Comparison of ENCODE assay signal across 37 cellular contexts in the genomic region with DNA sequence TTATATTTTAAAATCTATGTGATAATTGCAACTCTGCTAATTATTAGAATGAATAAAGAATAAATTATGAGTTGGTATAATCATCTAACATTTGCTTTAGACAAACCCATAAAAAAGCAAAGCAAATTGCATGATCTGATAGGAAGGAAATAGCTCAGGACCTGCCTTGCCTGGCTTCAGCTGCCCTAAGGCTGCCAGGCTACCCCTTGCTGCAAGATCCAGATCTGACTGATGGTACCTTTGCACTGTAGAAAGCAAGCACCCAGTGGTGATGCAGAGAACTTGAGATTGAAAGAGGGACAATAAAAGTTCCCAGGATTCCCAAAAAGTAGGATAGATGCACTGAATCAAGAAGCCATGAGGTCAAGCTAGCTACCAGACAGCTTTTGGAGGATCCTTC.
"Had no signal": no experiment of that assay in that cellular context is flagged by ENCODE, and none has a peak within 500 bp of the region (broad histone marks: within the 10 kb centered on the region; RNA-seq: fewer than 3 reads in every experiment).

No MANE protein-coding gene starts in this region.

- ATAC-seq: activated CD4-positive, alpha-beta T cell treated with anti-CD3 and anti-CD28 coated beads for 36 hours; activated CD4-positive, CD25-positive, alpha-beta regulatory T cell treated with anti-CD3 and anti-CD28 coated beads, Interleukin-2, amount 50 U/mL, for 24 hours; activated CD8-positive, alpha-beta T cell treated with anti-CD3 and anti-CD28 coated beads for 36 hours; activated naive CD4-positive, alpha-beta T cell treated with anti-CD3 and anti-CD28 coated beads, Interleukin-2, amount 50 U/mL, for 72 hours; activated T-cell treated with anti-CD3 and anti-CD28 coated beads, Interleukin-2, amount 50 U/mL, for 4 hours; activated T-cell treated with anti-CD3 and anti-CD28 coated beads, Interleukin-2, amount 50 U/mL, for 72 hours; activated T-helper 17 cell treated with anti-CD3 and anti-CD28 coated beads, Interleukin-2, amount 50 U/mL, for 72 hours; body of pancreas; WTC11 had no signal

- H3K27ac Mint-ChIP-seq: activated CD4-positive, alpha-beta memory T cell treated with anti-CD3 and anti-CD28 coated beads for 36 hours; activated CD4-positive, alpha-beta T cell treated with anti-CD3 and anti-CD28 coated beads for 36 hours; activated CD4-positive, alpha-beta T cell treated with anti-CD3 and anti-CD28 coated beads, Interleukin-2, amount 10 ng/mL, durations not matched to agents 7 days and 5 days; activated CD8-positive, alpha-beta T cell treated with anti-CD3 and anti-CD28 coated beads for 36 hours; activated naive CD4-positive, alpha-beta T cell treated with anti-CD3 and anti-CD28 coated beads for 36 hours; activated naive CD8-positive, alpha-beta T cell treated with anti-CD3 and anti-CD28 coated beads for 36 hours; activated T-cell treated with anti-CD3 and anti-CD28 coated beads, Interleukin-2, amount 50 U/mL, for 72 hours; activated T-helper 1 cell treated with anti-CD3 and anti-CD28 coated beads, Interleukin-12 subunit alpha, Interleukin-12 subunit beta, Interleukin-2, Interleukin-4 antibody, amounts not matched to agents 30 ng/mL and 10 ng/mL and 1 ng/mL, durations not matched to agents 14 hours and 24 hours and 36 hours; activated T-helper 17 cell treated with anti-CD3 and anti-CD28 coated beads, Interleukin-2, amount 50 U/mL, for 72 hours; T-helper 1 cell treated with Interleukin-12 subunit alpha and Interleukin-12 subunit beta and Interleukin-4 antibody, amounts not matched to agents 30 μg/mL and 1 μg/mL, for 36 hours; T-helper 2 cell treated with Interferon-gamma antibody and Interleukin-4, amounts not matched to agents 5 μg/mL and 100 μg/mL, for 36 hours; WTC11 had no signal

- H3K4me3 ChIP-seq: adrenal gland, body of pancreas, breast epithelium had no signal

- H3K4me1 Mint-ChIP-seq: activated CD4-positive, alpha-beta T cell treated with anti-CD3 and anti-CD28 coated beads for 36 hours; activated CD4-positive, alpha-beta T cell treated with anti-CD3 and anti-CD28 coated beads, Interleukin-2, amount 10 ng/mL, durations not matched to agents 7 days and 5 days; activated naive CD8-positive, alpha-beta T cell treated with anti-CD3 and anti-CD28 coated beads for 36 hours; activated T-helper 17 cell treated with anti-CD3 and anti-CD28 coated beads, Interleukin-2, amount 50 U/mL, for 72 hours; WTC11 had no signal

- H3K9me3 Mint-ChIP-seq: activated CD4-positive, alpha-beta memory T cell treated with anti-CD3 and anti-CD28 coated beads for 36 hours; activated CD4-positive, alpha-beta T cell treated with anti-CD3 and anti-CD28 coated beads, Interleukin-2, amount 10 ng/mL, durations not matched to agents 7 days and 5 days; activated CD8-positive, alpha-beta T cell treated with anti-CD3 and anti-CD28 coated beads for 36 hours; activated naive CD4-positive, alpha-beta T cell treated with anti-CD3 and anti-CD28 coated beads for 36 hours; activated naive CD4-positive, alpha-beta T cell treated with anti-CD3 and anti-CD28 coated beads, Interleukin-2, amount 50 U/mL, for 72 hours; activated naive CD8-positive, alpha-beta T cell treated with anti-CD3 and anti-CD28 coated beads for 36 hours; activated T-cell treated with anti-CD3 and anti-CD28 coated beads, Interleukin-2, amount 50 U/mL, for 4 hours; activated T-cell treated with anti-CD3 and anti-CD28 coated beads, Interleukin-2, amount 50 U/mL, for 72 hours; activated T-helper 1 cell treated with anti-CD3 and anti-CD28 coated beads, Interleukin-12 subunit alpha, Interleukin-12 subunit beta, Interleukin-2, Interleukin-4 antibody, amounts not matched to agents 30 ng/mL and 10 ng/mL and 1 ng/mL, durations not matched to agents 14 hours and 24 hours and 36 hours; activated T-helper 17 cell treated with anti-CD3 and anti-CD28 coated beads, Interleukin-2, amount 50 U/mL, for 72 hours; T-helper 1 cell treated with Interleukin-12 subunit alpha and Interleukin-12 subunit beta and Interleukin-4 antibody, amounts not matched to agents 30 μg/mL and 1 μg/mL, for 36 hours; T-helper 2 cell treated with Interferon-gamma antibody and Interleukin-4, amounts not matched to agents 5 μg/mL and 100 μg/mL, for 36 hours; WTC11 had no signal

- H3K36me3 ChIP-seq: adrenal gland, brain microvascular endothelial cell, breast epithelium, WERI-Rb-1 had no signal

- H3K4me1 ChIP-seq: adrenal gland, body of pancreas, breast epithelium had no signal

- H3K9me3 ChIP-seq: adrenal gland, body of pancreas, breast epithelium had no signal

- H3K27ac ChIP-seq: adrenal gland, body of pancreas, brain microvascular endothelial cell, breast epithelium, WERI-Rb-1 had no signal

- DNase-seq: activated CD4-positive, alpha-beta memory T cell treated with anti-CD3 and anti-CD28 coated beads for 36 hours; activated CD4-positive, alpha-beta T cell treated with anti-CD3 and anti-CD28 coated beads for 1 hour; activated CD4-positive, alpha-beta T cell treated with anti-CD3 and anti-CD28 coated beads for 36 hours; activated CD4-positive, alpha-beta T cell treated with anti-CD3 and anti-CD28 coated beads for 48 hours; activated CD4-positive, alpha-beta T cell treated with anti-CD3 and anti-CD28 coated beads, Interleukin-2, amount 10 ng/mL, durations not matched to agents 7 days and 5 days; activated CD4-positive, alpha-beta T cell treated with anti-CD3 and anti-CD28 coated beads, Interleukin-2, amount 50 U/mL, for 4 hours; activated CD4-positive, CD25-positive, alpha-beta regulatory T cell; activated CD8-positive, alpha-beta memory T cell treated with anti-CD3 and anti-CD28 coated beads, Interleukin-2, amount 50 U/mL, for 4 hours; activated CD8-positive, alpha-beta T cell treated with anti-CD3 and anti-CD28 coated beads for 36 hours; activated effector memory CD4-positive, alpha-beta T cell treated with anti-CD3 and anti-CD28 coated beads, Interleukin-2, amount 50 U/mL, for 16 hours; activated gamma-delta T cell treated with Interleukin-2 at 50 U/mL for 16 hours; activated naive CD4-positive, alpha-beta T cell; activated naive CD4-positive, alpha-beta T cell treated with anti-CD3 and anti-CD28 coated beads for 36 hours; activated naive CD4-positive, alpha-beta T cell treated with anti-CD3 and anti-CD28 coated beads, Interleukin-2, amount 50 U/mL, for 16 hours; activated naive CD8-positive, alpha-beta T cell treated with anti-CD3 and anti-CD28 coated beads for 36 hours; activated T-cell treated with anti-CD3 and anti-CD28 coated beads for 4 hours; activated T-cell treated with anti-CD3 and anti-CD28 coated beads, Interleukin-2, amount 50 U/mL, for 1 hour; activated T-cell treated with anti-CD3 and anti-CD28 coated beads, Interleukin-2, amount 50 U/mL, for 4 hours; activated T-cell treated with anti-CD3 and anti-CD28 coated beads, Interleukin-2, amount 50 U/mL, for 72 hours; amniotic stem cell; aorta; body of pancreas; brain microvascular endothelial cell; central memory CD4-positive, alpha-beta T cell; T-helper 1 cell; T-helper 2 cell; T-helper 9 cell; WERI-Rb-1 had no signal

- H3K4me3 Mint-ChIP-seq: activated CD4-positive, alpha-beta memory T cell treated with anti-CD3 and anti-CD28 coated beads for 36 hours; activated CD4-positive, alpha-beta T cell treated with anti-CD3 and anti-CD28 coated beads for 36 hours; activated CD4-positive, alpha-beta T cell treated with anti-CD3 and anti-CD28 coated beads, Interleukin-2, amount 10 ng/mL, durations not matched to agents 7 days and 5 days; activated CD8-positive, alpha-beta T cell treated with anti-CD3 and anti-CD28 coated beads for 36 hours; activated naive CD4-positive, alpha-beta T cell treated with anti-CD3 and anti-CD28 coated beads for 36 hours; activated naive CD8-positive, alpha-beta T cell treated with anti-CD3 and anti-CD28 coated beads for 36 hours; activated T-cell treated with anti-CD3 and anti-CD28 coated beads, Interleukin-2, amount 50 U/mL, for 4 hours; activated T-cell treated with anti-CD3 and anti-CD28 coated beads, Interleukin-2, amount 50 U/mL, for 72 hours; activated T-helper 1 cell treated with anti-CD3 and anti-CD28 coated beads, Interleukin-12 subunit alpha, Interleukin-12 subunit beta, Interleukin-2, Interleukin-4 antibody, amounts not matched to agents 30 ng/mL and 10 ng/mL and 1 ng/mL, durations not matched to agents 14 hours and 24 hours and 36 hours; activated T-helper 17 cell treated with anti-CD3 and anti-CD28 coated beads, Interleukin-2, amount 50 U/mL, for 72 hours; T-helper 1 cell treated with Interleukin-12 subunit alpha and Interleukin-12 subunit beta and Interleukin-4 antibody, amounts not matched to agents 30 μg/mL and 1 μg/mL, for 36 hours; T-helper 2 cell treated with Interferon-gamma antibody and Interleukin-4, amounts not matched to agents 5 μg/mL and 100 μg/mL, for 36 hours; WTC11 had no signal

- H3K27me3 ChIP-seq: adrenal gland, body of pancreas, brain microvascular endothelial cell, breast epithelium had no signal

- H3K36me3 Mint-ChIP-seq: activated CD4-positive, alpha-beta memory T cell treated with anti-CD3 and anti-CD28 coated beads for 36 hours; activated naive CD4-positive, alpha-beta T cell treated with anti-CD3 and anti-CD28 coated beads, Interleukin-2, amount 50 U/mL, for 72 hours; activated naive CD8-positive, alpha-beta T cell treated with anti-CD3 and anti-CD28 coated beads for 36 hours; WTC11 had no signal
